8 cellular contexts compared by ENCODE assay signal in the genomic region with DNA sequence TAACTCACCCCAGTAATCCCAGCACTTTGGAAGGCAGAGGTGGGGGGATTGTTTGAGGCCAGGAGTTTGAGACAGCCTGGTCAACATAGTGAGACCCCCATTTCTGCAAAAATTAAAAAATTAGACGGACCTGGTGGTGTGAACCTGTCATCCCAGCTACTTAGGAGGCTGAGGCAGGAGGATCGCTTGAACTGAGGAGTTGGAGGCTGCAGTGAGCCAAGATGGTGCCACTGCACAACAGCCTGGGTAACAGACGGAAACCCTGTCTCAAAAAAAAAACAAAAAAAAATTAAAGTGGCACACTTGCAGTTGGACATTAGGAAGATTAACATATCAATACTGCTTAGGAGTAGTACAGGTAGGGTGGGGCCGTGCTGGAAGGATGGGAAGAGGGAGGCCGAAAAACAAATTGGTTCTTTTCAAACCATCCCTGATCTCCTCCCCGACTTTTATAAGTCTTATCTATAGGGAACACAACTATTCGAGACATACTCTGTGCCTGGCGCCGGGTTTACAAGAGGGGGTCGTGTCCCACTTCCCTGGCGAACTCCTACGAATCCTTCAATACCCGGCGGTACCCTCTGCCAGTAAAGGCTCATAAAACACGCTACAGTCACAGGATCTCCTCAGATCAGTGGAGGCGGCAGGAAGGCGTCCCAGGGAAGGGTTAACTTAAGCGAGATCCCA. TPM values are rescaled to one million over a fixed set of nuclear protein-coding genes. Genes with fewer than 3 reads are reported as not detected.
A peak's percentile ranks its signal among the peaks of the same experiment; 100 is the strongest.
DNase-seq lines count a peak whose midpoint lies in the region; ATAC-seq and TF ChIP-seq lines count a peak whose summit lies in the region.

No MANE protein-coding gene starts in this region.

- H3K4me3 ChIP-seq in BLaER1 treated with 17β-estradiol and CSF1 and Interleukin-3, amounts not matched to agents 10 nM and 100 nM = peak overlapping the region; percentile 77 to 95 (median 84)
- H3K4me3 ChIP-seq in NT2/D1 (ENCODE audit: insufficient read length, low read depth) (peak overlapping the region; percentile 87), duodenal mucosa (ENCODE audit: low read depth in 1 of 2, low read length in 2 of 2) (peak overlapping the region; percentile 95 to 98), neural cell (ENCODE audit: low read length) (peak overlapping the region; percentile 88)

- H3K4me1 ChIP-seq in BLaER1 treated with 17β-estradiol and CSF1 and Interleukin-3, amounts not matched to agents 10 nM and 100 nM = peaks cover 16 to 37% (median 21%) of the 10 kb centered on the region in 10 experiments
- H3K4me1 ChIP-seq in NT2/D1 (ENCODE audit: insufficient read depth, insufficient read length) = no peaks in the 10 kb centered on the region
- peaks cover 28% of the 10 kb centered on the region in 2 donors for H3K4me1 ChIP-seq in duodenal mucosa (ENCODE audit: control insufficient read depth in 1 of 2, insufficient read depth in 2 of 2, low read length in 2 of 2)

- TF ChIP-seq CTCF in neural cell (IDR thresholded peaks at IDR 0.05; ENCODE audit: poor library complexity, severe bottlenecking) = no peak

- no peak for TF ChIP-seq EP300 in neural cell (conservative IDR thresholded peaks at IDR 0.05; ENCODE audit: poor library complexity, severe bottlenecking)

- no peak for TF ChIP-seq RAD21 in neural cell (conservative IDR thresholded peaks at IDR 0.05)

- DNase-seq in NT2/D1 (ENCODE audit: low read depth, low spot score) (no peak), NCI-H345 (lab: John Stamatoyannopoulos, UW) (no peak)

- H3K79me2 ChIP-seq in neural cell (replicated peaks; ENCODE audit: insufficient read depth, low read length) = peaks cover 4% of the 10 kb centered on the region

- peak overlapping the region; percentile 75 for H2AFZ ChIP-seq in neural cell (ENCODE audit: low read depth, low read length)

- no peaks in the 10 kb centered on the region for H3K9me2 ChIP-seq in neural cell (ENCODE audit: insufficient read depth, low read length)

- peak overlapping the region; percentile 87 to 97 (median 93); a peak in 21 of 22 replicates for H3K27ac ChIP-seq in BLaER1 treated with 17β-estradiol and CSF1 and Interleukin-3, amounts not matched to agents 10 nM and 100 nM
- H3K27ac ChIP-seq in duodenal mucosa (ENCODE audit: low read depth, low read length) (no peak overlapping the region), neural cell (ENCODE audit: low read length) (peak overlapping the region; percentile 92)

- ATAC-seq in GM21619 (IDR thresholded peaks at IDR 0.05; ENCODE audit: unreplicated experiment) (no peak), HG03097 (IDR thresholded peaks at IDR 0.05; ENCODE audit: low FRiP score, unreplicated experiment) (no peak), HG02610 (IDR thresholded peaks at IDR 0.05; ENCODE audit: unreplicated experiment) (no peak)

- no peaks in the 10 kb centered on the region for H3K9me3 ChIP-seq in BLaER1 treated with 17β-estradiol and CSF1 and Interleukin-3, amounts not matched to agents 10 nM and 100 nM (replicated peaks in 1 of 11)
- H3K9me3 ChIP-seq in NT2/D1 (ENCODE audit: insufficient read depth, low read length) (no peaks in the 10 kb centered on the region), duodenal mucosa (ENCODE audit: control insufficient read depth in 1 of 2, low read length in 2 of 2) (no peaks in the 10 kb centered on the region), neural cell (ENCODE audit: low read length) (no peaks in the 10 kb centered on the region)

- H3K9ac ChIP-seq in BLaER1 treated with 17β-estradiol and CSF1 and Interleukin-3, amounts not matched to agents 10 nM and 100 nM = peak overlapping the region; percentile 77 to 94 (median 89)
- peak overlapping the region; percentile 96 for H3K9ac ChIP-seq in NT2/D1 (ENCODE audit: insufficient read length, low read depth)
- peak overlapping the region; percentile 45 to 64 for H3K9ac ChIP-seq in duodenal mucosa (ENCODE audit: low read depth in 1 of 2, low read length in 2 of 2)
- H3K9ac ChIP-seq in neural cell (ENCODE audit: low read length) = peak overlapping the region; percentile 83

- peaks cover 3% of the 10 kb centered on the region for H3F3A ChIP-seq in neural cell (ENCODE audit: insufficient read depth, low read length, poor library complexity, severe bottlenecking)

- no peaks in the 10 kb centered on the region for H3K27me3 ChIP-seq in BLaER1 treated with 17β-estradiol and CSF1 and Interleukin-3, amounts not matched to agents 10 nM and 100 nM
- H3K27me3 ChIP-seq in NT2/D1 (ENCODE audit: insufficient read depth, insufficient read length) = no peaks in the 10 kb centered on the region
- no peaks in the 10 kb centered on the region for H3K27me3 ChIP-seq in duodenal mucosa (ENCODE audit: control insufficient read depth in 1 of 2, insufficient read depth in 2 of 2, low read length in 2 of 2)
- no peaks in the 10 kb centered on the region for H3K27me3 ChIP-seq in neural cell (ENCODE audit: insufficient read depth, low read depth, low read length)

- peak overlapping the region; percentile 81 to 91 (median 88) for H3K4me2 ChIP-seq in BLaER1 treated with 17β-estradiol and CSF1 and Interleukin-3, amounts not matched to agents 10 nM and 100 nM
- H3K4me2 ChIP-seq in neural cell (ENCODE audit: low read length) = peak overlapping the region; percentile 81

- peaks cover 5 to 40% (median 19%) of the 10 kb centered on the region in 11 experiments; a peak in 19 of 22 replicates for H3K36me3 ChIP-seq in BLaER1 treated with 17β-estradiol and CSF1 and Interleukin-3, amounts not matched to agents 10 nM and 100 nM
- peaks cover 29% of the 10 kb centered on the region for H3K36me3 ChIP-seq in NT2/D1 (ENCODE audit: insufficient read depth, insufficient read length, low read length)
- H3K36me3 ChIP-seq in duodenal mucosa (ENCODE audit: control insufficient read depth in 1 of 2, insufficient read depth in 2 of 2, low read length in 2 of 2) = peaks cover 0 to 6% of the 10 kb centered on the region in 2 donors
- H3K36me3 ChIP-seq in neural cell (ENCODE audit: insufficient read depth, low read length) = peaks cover 8% of the 10 kb centered on the region

- H4K20me1 ChIP-seq in BLaER1 treated with 17β-estradiol and CSF1 and Interleukin-3, amounts not matched to agents 10 nM and 100 nM = no peaks in the 10 kb centered on the region
- H4K20me1 ChIP-seq in neural cell (ENCODE audit: insufficient read depth) = no peaks in the 10 kb centered on the region

TF ChIP-seq in neural cell, 6 proteins besides CTCF, POLR2A, EP300 and RAD21:
- TF ChIP-seq, protein P1, sequence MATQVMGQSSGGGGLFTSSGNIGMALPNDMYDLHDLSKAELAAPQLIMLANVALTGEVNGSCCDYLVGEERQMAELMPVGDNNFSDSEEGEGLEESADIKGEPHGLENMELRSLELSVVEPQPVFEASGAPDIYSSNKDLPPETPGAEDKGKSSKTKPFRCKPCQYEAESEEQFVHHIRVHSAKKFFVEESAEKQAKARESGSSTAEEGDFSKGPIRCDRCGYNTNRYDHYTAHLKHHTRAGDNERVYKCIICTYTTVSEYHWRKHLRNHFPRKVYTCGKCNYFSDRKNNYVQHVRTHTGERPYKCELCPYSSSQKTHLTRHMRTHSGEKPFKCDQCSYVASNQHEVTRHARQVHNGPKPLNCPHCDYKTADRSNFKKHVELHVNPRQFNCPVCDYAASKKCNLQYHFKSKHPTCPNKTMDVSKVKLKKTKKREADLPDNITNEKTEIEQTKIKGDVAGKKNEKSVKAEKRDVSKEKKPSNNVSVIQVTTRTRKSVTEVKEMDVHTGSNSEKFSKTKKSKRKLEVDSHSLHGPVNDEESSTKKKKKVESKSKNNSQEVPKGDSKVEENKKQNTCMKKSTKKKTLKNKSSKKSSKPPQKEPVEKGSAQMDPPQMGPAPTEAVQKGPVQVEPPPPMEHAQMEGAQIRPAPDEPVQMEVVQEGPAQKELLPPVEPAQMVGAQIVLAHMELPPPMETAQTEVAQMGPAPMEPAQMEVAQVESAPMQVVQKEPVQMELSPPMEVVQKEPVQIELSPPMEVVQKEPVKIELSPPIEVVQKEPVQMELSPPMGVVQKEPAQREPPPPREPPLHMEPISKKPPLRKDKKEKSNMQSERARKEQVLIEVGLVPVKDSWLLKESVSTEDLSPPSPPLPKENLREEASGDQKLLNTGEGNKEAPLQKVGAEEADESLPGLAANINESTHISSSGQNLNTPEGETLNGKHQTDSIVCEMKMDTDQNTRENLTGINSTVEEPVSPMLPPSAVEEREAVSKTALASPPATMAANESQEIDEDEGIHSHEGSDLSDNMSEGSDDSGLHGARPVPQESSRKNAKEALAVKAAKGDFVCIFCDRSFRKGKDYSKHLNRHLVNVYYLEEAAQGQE (IDR thresholded peaks at IDR 0.05; ENCODE audit: borderline replicate concordance) = no peak
- TF ChIP-seq MXI1 (conservative IDR thresholded peaks at IDR 0.05; ENCODE audit: poor library complexity, severe bottlenecking) = no peak
- TF ChIP-seq POLR2AphosphoS5 (IDR thresholded peaks at IDR 0.05) = no peak
- no peak for TF ChIP-seq EZH2 (IDR thresholded peaks at IDR 0.05; ENCODE audit: borderline replicate concordance, insufficient read depth, low read length, poor library complexity, severe bottlenecking)
- TF ChIP-seq TAF1 (IDR thresholded peaks at IDR 0.05; ENCODE audit: low read depth) = no peak
- no peak for TF ChIP-seq SMC3 (conservative IDR thresholded peaks at IDR 0.05; ENCODE audit: poor library complexity)
TF ChIP-seq in neural cell: peak in this region for 0.

RNA-seq across cellular contexts. Expression of gene TAF6, which starts 0.6 kb away (rescaled TPM):
- polyA plus RNA-seq in neural cell = 23.4 and 40.3 TPM in 2 replicates
- polyA minus RNA-seq in neural cell = 35.7 and 36.3 TPM in 2 replicates

RNA-seq across cellular contexts. Expression of gene CNPY4, which starts 0.9 kb away (rescaled TPM):
- polyA plus RNA-seq in neural cell = 35.8 and 42.1 TPM in 2 replicates
- 24.1 and 24.9 TPM in 2 replicates for polyA minus RNA-seq in neural cell

RNA-seq across cellular contexts. Expression of gene MBLAC1, which starts 8.2 kb away (rescaled TPM):
- polyA plus RNA-seq in neural cell = 6.4 and 10.1 TPM in 2 replicates
- polyA minus RNA-seq in neural cell = 9.0 and 10.2 TPM in 2 replicates

RNA-seq across cellular contexts. Expression of gene AP4M1, which starts 17.1 kb away (rescaled TPM):
- polyA plus RNA-seq in neural cell = 78.9 and 100 TPM in 2 replicates
- polyA minus RNA-seq in neural cell = 34.3 and 35.2 TPM in 2 replicates

RNA-seq across cellular contexts. Expression of gene MCM7, which starts 17.3 kb away (rescaled TPM):
- 118 and 146 TPM in 2 replicates for polyA plus RNA-seq in neural cell
- polyA minus RNA-seq in neural cell = 57.9 and 65.0 TPM in 2 replicates
